In the genomic region with DNA sequence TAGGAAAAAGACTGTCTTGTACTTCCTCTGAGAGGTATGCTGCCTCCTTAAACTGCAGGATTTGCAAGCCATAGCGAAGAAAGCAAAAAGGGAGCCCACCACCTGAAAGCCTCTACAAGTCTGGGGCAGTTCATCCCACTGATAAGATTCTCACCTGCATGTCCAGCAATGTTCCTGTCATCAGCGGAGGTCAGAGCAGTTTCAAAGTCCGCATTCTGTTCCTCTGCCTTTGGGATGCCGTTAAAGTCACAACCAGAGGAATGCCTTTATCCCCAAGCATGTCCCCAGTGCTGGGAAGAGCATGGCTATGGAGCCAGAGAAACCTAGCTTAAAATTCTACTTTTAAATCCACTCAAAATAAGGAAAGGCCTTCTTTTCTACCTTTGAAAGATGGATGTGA, we compare ENCODE assay signal across 14 cellular contexts.
A peak's percentile ranks its signal among the peaks of the same experiment; 100 is the strongest.
DNase-seq lines count a peak whose midpoint lies in the region; ATAC-seq, FAIRE-seq and TF ChIP-seq lines count a peak whose summit lies in the region.
"Had no signal": no experiment of that assay in that cellular context is flagged by ENCODE, and none has a peak within 500 bp of the region (broad histone marks: within the 10 kb centered on the region; RNA-seq: fewer than 3 reads in every experiment).

No MANE protein-coding gene starts in this region.

- no peaks in the 10 kb centered on the region for H3F3A ChIP-seq in smooth muscle cell (ENCODE audit: low read depth)

- H3K9ac ChIP-seq in smooth muscle cell (ENCODE audit: low read depth) = no peak overlapping the region
- H3K9ac ChIP-seq: BLaER1 had no signal

- H3K79me2 ChIP-seq in hepatocyte (no peaks in the 10 kb centered on the region), smooth muscle cell (ENCODE audit: low read depth) (no peaks in the 10 kb centered on the region)

- no peak overlapping the region for H3K4me3 ChIP-seq in A549
- no peak overlapping the region for H3K4me3 ChIP-seq in hepatocyte
- H3K4me3 ChIP-seq in smooth muscle cell = no peak overlapping the region
- H3K4me3 ChIP-seq: BLaER1 had no signal

- no peak overlapping the region for H2AFZ ChIP-seq in hepatocyte
- no peak overlapping the region for H2AFZ ChIP-seq in smooth muscle cell (ENCODE audit: low read depth)

- no peak for TF ChIP-seq POLR2A in A549 (IDR thresholded peaks at IDR 0.05; ENCODE audit: low read length)
- no peak for TF ChIP-seq POLR2A in H54 (IDR thresholded peaks at IDR 0.05; ENCODE audit: low read depth, low read length)

- DNase-seq in A549 (ENCODE audit: low read depth in 1 of 2, low spot score in 1 of 2) = no peak
- no peak for DNase-seq in H54 (ENCODE audit: insufficient read length, low spot score)
- no peak for DNase-seq in hepatocyte (ENCODE audit: low spot score)
- peak; percentile 39 for DNase-seq in mucosa of gallbladder (ENCODE audit: low spot score)
- DNase-seq in smooth muscle cell (lab: John Stamatoyannopoulos, UW; ENCODE audit: unreplicated experiment) = no peak
- DNase-seq in AG20443 (ENCODE audit: low spot score) = no peak
- DNase-seq in activated CD8-positive, alpha-beta memory T cell treated with anti-CD3 and anti-CD28 coated beads, Interleukin-2, amount 50 U/mL, for 4 hours = no peak
- DNase-seq: Calu3; CD4-positive, alpha-beta memory T cell; DMS79 treated with DMSO at 0.1 percent for 48 hours; GF-D8; GOT3; H9 had no signal

- no peak for TF ChIP-seq EP300 in A549 (IDR thresholded peaks at IDR 0.05)

- no peaks in the 10 kb centered on the region for H4K20me1 ChIP-seq in hepatocyte (ENCODE audit: insufficient read depth, poor library complexity, severe bottlenecking)
- H4K20me1 ChIP-seq in smooth muscle cell (ENCODE audit: low read depth) = no peaks in the 10 kb centered on the region
- H4K20me1 ChIP-seq: BLaER1 had no signal

- FAIRE-seq in A549 (lab: Jason Lieb, UNC) = no peak
- peak; percentile 43 for FAIRE-seq in H54 (lab: Jason Lieb, UNC)

- CTCF ChIA-PET in A549 (lab: Yijun Ruan, JAX) = interaction anchor here (0.5 to 0.7 kb wide), 2 partner anchors 259 to 601 kb away, joined by 3 read pairs; no protein-coding TSS in a partner anchor

- H3K36me3 ChIP-seq in hepatocyte (replicated peaks; ENCODE audit: insufficient read depth, low read depth) = no peaks in the 10 kb centered on the region
- no peaks in the 10 kb centered on the region for H3K36me3 ChIP-seq in smooth muscle cell (ENCODE audit: low read depth)
- H3K36me3 ChIP-seq: BLaER1 had no signal

- ATAC-seq in A549 = no peak

- TF ChIP-seq CTCF in A549 (IDR thresholded peaks at IDR 0.05) (no peak), hepatocyte (IDR thresholded peaks at IDR 0.05; ENCODE audit: poor library complexity) (no peak), smooth muscle cell (IDR thresholded peaks at IDR 0.05; ENCODE audit: borderline replicate concordance, insufficient read depth, poor library complexity, severe bottlenecking) (no peak)

- TF ChIP-seq RAD21 in A549 (conservative IDR thresholded peaks at IDR 0.05 in 1 of 2, IDR thresholded peaks at IDR 0.05 in 1 of 2) = no peak

- WGBS in A549 (ENCODE audit: missing lambda C conversion rate) = 91% methylated on average over 4 of the region's 4 CpGs
- 65% methylated on average over 4 of the region's 4 CpGs for WGBS in hepatocyte (ENCODE audit: low lambda C conversion rate, missing lambda C conversion rate)
- WGBS in smooth muscle cell (ENCODE audit: low lambda C conversion rate) = 93% methylated on average over 4 of the region's 4 CpGs

- peaks cover 33% of the 10 kb centered on the region for H3K4me1 ChIP-seq in A549
- H3K4me1 ChIP-seq in hepatocyte (ENCODE audit: insufficient read depth) = peaks cover 13% of the 10 kb centered on the region
- peaks cover 12% of the 10 kb centered on the region for H3K4me1 ChIP-seq in smooth muscle cell (ENCODE audit: low read depth)
- H3K4me1 ChIP-seq: BLaER1 had no signal

- H3K9me3 ChIP-seq in A549 (no peaks in the 10 kb centered on the region), hepatocyte (ENCODE audit: low read depth) (no peaks in the 10 kb centered on the region), smooth muscle cell (replicated peaks; ENCODE audit: low read depth) (no peaks in the 10 kb centered on the region)
- H3K9me3 ChIP-seq: BLaER1 had no signal

- POLR2A ChIA-PET in A549 (lab: Yijun Ruan, JAX) = no interaction called here

- H3K27ac ChIP-seq in A549 (peak overlapping the region in 1 of 2 experiments; percentile 40; a peak in 2 of 6 replicates), hepatocyte (peak overlapping the region; percentile 60), smooth muscle cell (ENCODE audit: low read depth) (no peak overlapping the region)
- H3K27ac ChIP-seq: BLaER1 had no signal

- peak overlapping the region; percentile 7; the same call in 2 of the 3 replicates for H3K4me2 ChIP-seq in A549
- H3K4me2 ChIP-seq in hepatocyte = peak overlapping the region; percentile 27
- no peak overlapping the region for H3K4me2 ChIP-seq in smooth muscle cell
- H3K4me2 ChIP-seq: BLaER1 had no signal

- H3K9me2 ChIP-seq in hepatocyte (replicated peaks; ENCODE audit: insufficient read depth) = no peaks in the 10 kb centered on the region

- H3K27me3 ChIP-seq in hepatocyte (no peaks in the 10 kb centered on the region), smooth muscle cell (ENCODE audit: low read depth) (no peaks in the 10 kb centered on the region)
- H3K27me3 ChIP-seq: BLaER1 had no signal

TF ChIP-seq in A549, 52 proteins besides CTCF, POLR2A, EP300 and RAD21:
- no peak for TF ChIP-seq MAZ (IDR thresholded peaks at IDR 0.05; ENCODE audit: borderline replicate concordance, low read depth, low read length)
- no peak for TF ChIP-seq CHD4 (IDR thresholded peaks at IDR 0.05; ENCODE audit: borderline replicate concordance)
- no peak for TF ChIP-seq SMC3 (IDR thresholded peaks at IDR 0.05)
- no peak for TF ChIP-seq FOXS1 (CRISPR knock-in tag; IDR thresholded peaks at IDR 0.05)
- no peak for TF ChIP-seq HMGXB4 (CRISPR knock-in tag; IDR thresholded peaks at IDR 0.05; ENCODE audit: borderline replicate concordance)
- no peak for TF ChIP-seq MAX (IDR thresholded peaks at IDR 0.05)
- TF ChIP-seq HOXA7 (CRISPR knock-in tag; IDR thresholded peaks at IDR 0.05) = no peak
- TF ChIP-seq, protein P1, sequence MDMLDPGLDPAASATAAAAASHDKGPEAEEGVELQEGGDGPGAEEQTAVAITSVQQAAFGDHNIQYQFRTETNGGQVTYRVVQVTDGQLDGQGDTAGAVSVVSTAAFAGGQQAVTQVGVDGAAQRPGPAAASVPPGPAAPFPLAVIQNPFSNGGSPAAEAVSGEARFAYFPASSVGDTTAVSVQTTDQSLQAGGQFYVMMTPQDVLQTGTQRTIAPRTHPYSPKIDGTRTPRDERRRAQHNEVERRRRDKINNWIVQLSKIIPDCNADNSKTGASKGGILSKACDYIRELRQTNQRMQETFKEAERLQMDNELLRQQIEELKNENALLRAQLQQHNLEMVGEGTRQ (IDR thresholded peaks at IDR 0.05) = no peak
- TF ChIP-seq MAFK (IDR thresholded peaks at IDR 0.05; ENCODE audit: partially characterized antibody) = no peak
- TF ChIP-seq EHMT2 (IDR thresholded peaks at IDR 0.05; ENCODE audit: low read depth) = no peak
